In the genomic region with DNA sequence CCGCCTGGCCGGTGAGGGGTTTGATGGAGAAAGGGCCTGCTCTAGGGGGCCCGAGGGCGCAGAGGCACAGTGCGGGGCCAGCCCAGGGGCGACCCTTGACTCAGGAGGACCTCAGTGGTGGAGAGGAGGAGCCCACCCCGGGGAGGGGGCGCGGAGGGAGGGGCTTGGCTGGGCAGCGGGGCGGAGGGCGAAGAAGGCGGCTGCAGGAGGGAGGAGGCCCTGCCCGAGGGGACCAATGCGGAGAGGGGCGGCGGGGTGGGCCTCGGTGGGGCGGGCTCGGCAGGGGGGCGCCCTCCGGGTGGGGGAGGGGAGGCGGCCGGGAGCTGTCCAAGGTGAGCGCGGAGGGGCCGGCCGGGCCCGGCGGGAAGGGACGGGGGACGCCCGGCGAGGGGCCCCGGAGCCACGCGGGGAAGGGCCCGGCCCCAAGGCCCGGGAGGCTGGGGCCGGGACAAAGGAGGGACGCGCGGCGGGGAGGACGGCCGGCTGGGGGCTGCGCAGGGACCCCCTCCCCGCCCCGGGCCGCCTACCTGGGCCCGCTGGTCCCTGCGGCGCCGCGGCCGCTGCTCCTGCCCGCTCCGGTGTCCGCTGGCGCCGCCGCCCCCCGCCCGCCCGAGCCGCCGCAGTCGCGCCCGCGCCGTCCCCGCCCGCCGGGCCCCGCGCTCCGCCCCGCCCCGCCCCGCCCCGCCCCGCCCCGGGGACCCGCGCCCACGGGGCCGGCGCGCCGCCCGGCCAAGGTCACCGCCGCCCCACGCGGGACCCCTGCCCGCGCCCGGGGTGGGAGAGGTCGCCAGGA, we compare ENCODE assay signal across 1 cellular context.
TF ChIP-seq lines count a peak whose summit lies in the region.

A gene with protein sequence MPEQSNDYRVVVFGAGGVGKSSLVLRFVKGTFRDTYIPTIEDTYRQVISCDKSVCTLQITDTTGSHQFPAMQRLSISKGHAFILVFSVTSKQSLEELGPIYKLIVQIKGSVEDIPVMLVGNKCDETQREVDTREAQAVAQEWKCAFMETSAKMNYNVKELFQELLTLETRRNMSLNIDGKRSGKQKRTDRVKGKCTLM (minus strand): TSS at position 596 of the 793 bp plus-strand sequence. CDS start 3,566 bp downstream, outside the sequence.

TF ChIP-seq in K562, 482 proteins besides CTCF, POLR2A, EP300 and RAD21:
- TF ChIP-seq, protein P1, sequence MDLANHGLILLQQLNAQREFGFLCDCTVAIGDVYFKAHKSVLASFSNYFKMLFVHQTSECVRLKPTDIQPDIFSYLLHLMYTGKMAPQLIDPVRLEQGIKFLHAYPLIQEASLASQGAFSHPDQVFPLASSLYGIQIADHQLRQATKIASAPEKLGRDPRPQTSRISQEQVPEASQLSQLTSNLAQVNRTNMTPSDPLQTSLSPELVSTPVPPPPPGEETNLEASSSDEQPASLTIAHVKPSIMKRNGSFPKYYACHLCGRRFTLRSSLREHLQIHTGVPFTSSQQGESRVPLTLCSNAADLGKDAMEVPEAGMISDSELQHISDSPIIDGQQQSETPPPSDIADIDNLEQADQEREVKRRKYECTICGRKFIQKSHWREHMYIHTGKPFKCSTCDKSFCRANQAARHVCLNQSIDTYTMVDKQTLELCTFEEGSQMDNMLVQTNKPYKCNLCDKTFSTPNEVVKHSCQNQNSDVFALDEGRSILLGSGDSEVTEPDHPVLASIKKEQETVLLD (IDR thresholded peaks at IDR 0.05): no peak
- peak; percentile 29; the same call in 1 of the 2 replicates for TF ChIP-seq ZBTB7A (IDR thresholded peaks at IDR 0.05; ENCODE audit: borderline replicate concordance, control insufficient read depth, low read depth, low read length)
- peak; percentile 49; the same call in 1 of the 2 replicates for TF ChIP-seq PHF8 (IDR thresholded peaks at IDR 0.05; ENCODE audit: borderline replicate concordance, low read length)
- TF ChIP-seq, protein P2, sequence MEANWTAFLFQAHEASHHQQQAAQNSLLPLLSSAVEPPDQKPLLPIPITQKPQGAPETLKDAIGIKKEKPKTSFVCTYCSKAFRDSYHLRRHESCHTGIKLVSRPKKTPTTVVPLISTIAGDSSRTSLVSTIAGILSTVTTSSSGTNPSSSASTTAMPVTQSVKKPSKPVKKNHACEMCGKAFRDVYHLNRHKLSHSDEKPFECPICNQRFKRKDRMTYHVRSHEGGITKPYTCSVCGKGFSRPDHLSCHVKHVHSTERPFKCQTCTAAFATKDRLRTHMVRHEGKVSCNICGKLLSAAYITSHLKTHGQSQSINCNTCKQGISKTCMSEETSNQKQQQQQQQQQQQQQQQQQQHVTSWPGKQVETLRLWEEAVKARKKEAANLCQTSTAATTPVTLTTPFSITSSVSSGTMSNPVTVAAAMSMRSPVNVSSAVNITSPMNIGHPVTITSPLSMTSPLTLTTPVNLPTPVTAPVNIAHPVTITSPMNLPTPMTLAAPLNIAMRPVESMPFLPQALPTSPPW (CRISPR knock-in tag; IDR thresholded peaks at IDR 0.05): peak; percentile 65
- TF ChIP-seq MXI1 (IDR thresholded peaks at IDR 0.05; ENCODE audit: low read depth, low read length): no peak
- TF ChIP-seq, protein P3, sequence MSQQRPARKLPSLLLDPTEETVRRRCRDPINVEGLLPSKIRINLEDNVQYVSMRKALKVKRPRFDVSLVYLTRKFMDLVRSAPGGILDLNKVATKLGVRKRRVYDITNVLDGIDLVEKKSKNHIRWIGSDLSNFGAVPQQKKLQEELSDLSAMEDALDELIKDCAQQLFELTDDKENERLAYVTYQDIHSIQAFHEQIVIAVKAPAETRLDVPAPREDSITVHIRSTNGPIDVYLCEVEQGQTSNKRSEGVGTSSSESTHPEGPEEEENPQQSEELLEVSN (IDR thresholded peaks at IDR 0.05; ENCODE audit: borderline replicate concordance in 1 of 2, extremely low read depth in 1 of 2, insufficient read depth in 1 of 2, insufficient read length in 1 of 2, low read depth in 1 of 2, low read length in 1 of 2, poor library complexity in 1 of 2, severe bottlenecking in 1 of 2): peak in 1 of 2 experiments; percentile 38
- TF ChIP-seq, protein P4, sequence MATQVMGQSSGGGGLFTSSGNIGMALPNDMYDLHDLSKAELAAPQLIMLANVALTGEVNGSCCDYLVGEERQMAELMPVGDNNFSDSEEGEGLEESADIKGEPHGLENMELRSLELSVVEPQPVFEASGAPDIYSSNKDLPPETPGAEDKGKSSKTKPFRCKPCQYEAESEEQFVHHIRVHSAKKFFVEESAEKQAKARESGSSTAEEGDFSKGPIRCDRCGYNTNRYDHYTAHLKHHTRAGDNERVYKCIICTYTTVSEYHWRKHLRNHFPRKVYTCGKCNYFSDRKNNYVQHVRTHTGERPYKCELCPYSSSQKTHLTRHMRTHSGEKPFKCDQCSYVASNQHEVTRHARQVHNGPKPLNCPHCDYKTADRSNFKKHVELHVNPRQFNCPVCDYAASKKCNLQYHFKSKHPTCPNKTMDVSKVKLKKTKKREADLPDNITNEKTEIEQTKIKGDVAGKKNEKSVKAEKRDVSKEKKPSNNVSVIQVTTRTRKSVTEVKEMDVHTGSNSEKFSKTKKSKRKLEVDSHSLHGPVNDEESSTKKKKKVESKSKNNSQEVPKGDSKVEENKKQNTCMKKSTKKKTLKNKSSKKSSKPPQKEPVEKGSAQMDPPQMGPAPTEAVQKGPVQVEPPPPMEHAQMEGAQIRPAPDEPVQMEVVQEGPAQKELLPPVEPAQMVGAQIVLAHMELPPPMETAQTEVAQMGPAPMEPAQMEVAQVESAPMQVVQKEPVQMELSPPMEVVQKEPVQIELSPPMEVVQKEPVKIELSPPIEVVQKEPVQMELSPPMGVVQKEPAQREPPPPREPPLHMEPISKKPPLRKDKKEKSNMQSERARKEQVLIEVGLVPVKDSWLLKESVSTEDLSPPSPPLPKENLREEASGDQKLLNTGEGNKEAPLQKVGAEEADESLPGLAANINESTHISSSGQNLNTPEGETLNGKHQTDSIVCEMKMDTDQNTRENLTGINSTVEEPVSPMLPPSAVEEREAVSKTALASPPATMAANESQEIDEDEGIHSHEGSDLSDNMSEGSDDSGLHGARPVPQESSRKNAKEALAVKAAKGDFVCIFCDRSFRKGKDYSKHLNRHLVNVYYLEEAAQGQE (CRISPR knock-in tag; IDR thresholded peaks at IDR 0.05; ENCODE audit: low read depth): peak; percentile 58; the same call in 1 of the 2 replicates
- TF ChIP-seq TCF7L2 (IDR thresholded peaks at IDR 0.05; ENCODE audit: low read depth, low read length): no peak
- 0 out of 4 replicates have a peak, but pooled peaks of 1 of the 2 experiments have one; percentile 21 for TF ChIP-seq NONO (IDR thresholded peaks at IDR 0.05; ENCODE audit: low read depth in 2 of 2, low read length in 1 of 2)
- TF ChIP-seq SIN3A (IDR thresholded peaks at IDR 0.05; ENCODE audit: borderline replicate concordance in 2 of 2, control insufficient read depth in 1 of 2, low read depth in 2 of 2, low read length in 2 of 2): peak in 1 of 2 experiments; percentile 46; a peak in 1 of 4 replicates
